Comparison of ENCODE assay signal across 8 cellular contexts in the genomic region with DNA sequence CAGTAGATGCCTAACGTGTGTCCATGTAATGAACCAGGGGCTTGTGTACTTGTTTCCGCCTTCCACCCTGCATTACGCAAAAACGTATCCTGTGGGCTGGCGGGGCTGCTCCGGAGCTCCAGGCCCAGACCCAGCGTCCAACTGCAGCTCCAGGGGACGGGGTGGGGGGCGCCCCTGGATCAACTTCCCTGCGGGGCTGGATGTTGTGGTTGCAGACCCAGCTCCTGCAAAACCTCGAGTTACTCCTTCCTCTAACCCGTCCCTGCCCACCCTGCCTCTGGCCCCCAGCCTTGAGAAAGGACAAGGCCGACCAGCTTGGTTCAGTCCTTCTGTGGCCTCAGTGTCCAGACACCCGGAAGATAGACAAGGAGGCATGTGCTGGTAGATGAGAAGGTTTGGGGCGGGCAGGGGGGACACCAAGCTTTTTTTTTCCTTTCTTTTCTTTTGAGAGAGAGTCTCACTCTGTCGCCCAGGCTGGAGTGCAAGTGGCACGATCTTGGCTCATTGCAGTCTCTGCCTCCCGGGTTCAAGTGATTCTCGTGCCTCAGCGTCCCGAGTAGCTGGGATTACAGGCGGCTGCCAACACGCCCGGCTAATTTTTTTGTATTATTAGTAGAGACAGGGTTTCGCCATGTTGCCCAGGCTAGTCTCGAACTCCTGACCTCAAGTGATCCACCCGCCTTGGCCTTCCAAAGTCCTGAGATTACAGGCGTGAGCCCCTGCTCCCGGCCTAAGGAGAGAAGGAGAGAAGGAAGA. TPM values are rescaled to one million over a fixed set of nuclear protein-coding genes. Genes with fewer than 3 reads are reported as not detected.
DNase-seq lines count a peak whose midpoint lies in the region; TF ChIP-seq lines count a peak whose summit lies in the region.

No MANE protein-coding gene starts in this region.

- POLR2A ChIA-PET in A673 (lab: Charles Lee; ENCODE audit: low non-redundant PET): no interaction called here

- CTCF ChIA-PET in A673 (lab: Charles Lee): interaction anchor here (0.6 kb wide), 1 partner anchor 41 kb away, joined by 4 read pairs; no protein-coding TSS in a partner anchor

- H3K9me3 Mint-ChIP-seq in IgD-negative memory B cell: no peaks in the 10 kb centered on the region

- H3K27me3 ChIP-seq in A673 (replicated peaks; ENCODE audit: insufficient read depth, low read depth, low read length, poor library complexity): no peaks in the 10 kb centered on the region
- H3K27me3 ChIP-seq in muscle layer of colon (ENCODE audit: control insufficient read depth in 1 of 2, insufficient read depth in 2 of 2, low read length in 2 of 2): no peaks in the 10 kb centered on the region

- no peaks in the 10 kb centered on the region for H3K9me3 ChIP-seq in A673 (ENCODE audit: low read depth, low read length, poor library complexity, severe bottlenecking)
- H3K9me3 ChIP-seq in muscle layer of colon (ENCODE audit: low read length): no peaks in the 10 kb centered on the region

- no peak for TF ChIP-seq CTCF in A673 (conservative IDR thresholded peaks at IDR 0.05; ENCODE audit: low read depth, low read length)
- no peak for TF ChIP-seq CTCF in cardiac fibroblast (IDR thresholded peaks at IDR 0.05; ENCODE audit: low read depth, low read length)

- H3K4me3 Mint-ChIP-seq in IgD-negative memory B cell: peak overlapping the region; percentile 95 to 99 (median 96)

- intact Hi-C loops in A673 (cut with micrococcal nuclease; ENCODE audit: unreplicated experiment): no loop called here

- peak overlapping the region; percentile 93 for H3K4me3 ChIP-seq in A673 (ENCODE audit: low read depth, low read length, poor library complexity, severe bottlenecking)
- H3K4me3 ChIP-seq in cardiac fibroblast (replicated peaks in 1 of 2; ENCODE audit: low read depth in 2 of 2, low read length in 2 of 2): peak overlapping the region; percentile 73 to 83
- peak overlapping the region; percentile 76 to 86 for H3K4me3 ChIP-seq in muscle layer of colon (ENCODE audit: low read depth in 1 of 2, low read length in 2 of 2)

- H3K4me1 Mint-ChIP-seq in IgD-negative memory B cell: peaks cover 13 to 20% (median 18%) of the 10 kb centered on the region in 3 donors

- DNase-seq in A673 (ENCODE audit: low spot score): no peak
- no peak for DNase-seq in cardiac fibroblast (ENCODE audit: low read depth in 2 of 2)
- DNase-seq in mucosa of gallbladder (ENCODE audit: low spot score): no peak
- DNase-seq in NCI-H1417 (lab: John Stamatoyannopoulos, UW): no peak
- no peak for DNase-seq in midbrain (lab: John Stamatoyannopoulos, UW)
- DNase-seq in NCI-H69 (lab: John Stamatoyannopoulos, UW): no peak

- BruUV-seq in A673 (replicated peaks; lab: Mats Ljungman, UMichigan): TSS peak; percentile 97

- peak overlapping the region; percentile 41 for H3K9ac ChIP-seq in muscle layer of colon (ENCODE audit: low read length)

- H3K27ac ChIP-seq in A673 (ENCODE audit: low read depth, low read length, poor library complexity, severe bottlenecking) (peak overlapping the region; percentile 85), muscle layer of colon (ENCODE audit: low read depth, low read length) (peak overlapping the region; percentile 88)

- H3K36me3 ChIP-seq in A673 (ENCODE audit: insufficient read depth, low read length, poor library complexity, severe bottlenecking) (peaks cover 19% of the 10 kb centered on the region), muscle layer of colon (ENCODE audit: insufficient read depth, low read length) (peaks cover 15% of the 10 kb centered on the region)

- peaks cover 9% of the 10 kb centered on the region for H3K36me3 Mint-ChIP-seq in IgD-negative memory B cell

- peak overlapping the region; percentile 85 to 93 (median 91) for H3K27ac Mint-ChIP-seq in IgD-negative memory B cell

- no peaks in the 10 kb centered on the region for H3K27me3 Mint-ChIP-seq in IgD-negative memory B cell

- H3K4me1 ChIP-seq in A673 (ENCODE audit: insufficient read depth, low read length, poor library complexity, severe bottlenecking): peaks cover 10% of the 10 kb centered on the region
- H3K4me1 ChIP-seq in muscle layer of colon (ENCODE audit: insufficient read depth, low read length): peaks cover 17% of the 10 kb centered on the region

RNA-seq across cellular contexts. Expression of a gene that starts 0.7 kb away (rescaled TPM):
- 115 and 117 TPM in 2 replicates for total RNA-seq in A673 (2021)
- 52.7 TPM for polyA plus RNA-seq in IgD-negative memory B cell
- total RNA-seq in mucosa of gallbladder: 163 TPM

RNA-seq across cellular contexts. Expression of a gene that starts 25.3 kb away (rescaled TPM):
- not detected in 2 replicates for total RNA-seq in A673 (2021)
- polyA plus RNA-seq in IgD-negative memory B cell: 1.6 TPM
- total RNA-seq in mucosa of gallbladder: not detected

RNA-seq across cellular contexts. Expression of a gene that starts 29.7 kb away (rescaled TPM):
- total RNA-seq in A673 (2021) (not detected in 2 replicates), mucosa of gallbladder (0.20 TPM)
- 0.21 TPM for polyA plus RNA-seq in IgD-negative memory B cell

RNA-seq across cellular contexts. Expression of a gene that starts 32.0 kb away (rescaled TPM):
- total RNA-seq in A673 (2021): 96.4 and 101 TPM in 2 replicates
- 58.7 TPM for polyA plus RNA-seq in IgD-negative memory B cell
- total RNA-seq in mucosa of gallbladder: 69.8 TPM

RNA-seq across cellular contexts. Expression of a gene that starts 36.7 kb away (rescaled TPM):
- 0.17 and 0.20 TPM in 2 replicates for total RNA-seq in A673 (2021)
- polyA plus RNA-seq in IgD-negative memory B cell: not detected
- not detected for total RNA-seq in mucosa of gallbladder
